Comparison of ENCODE assay signal across 21 cellular contexts in genomic region chr10:125080296-125080695, GRCh38.
A peak's percentile ranks its signal among the peaks of the same experiment; 100 is the strongest.
DNase-seq lines count a peak whose midpoint lies in the region; ATAC-seq and TF ChIP-seq lines count a peak whose summit lies in the region.
"Had no signal": no experiment of that assay in that cellular context is flagged by ENCODE, and none has a peak within 500 bp of the region (broad histone marks: within the 10 kb centered on the region; RNA-seq: fewer than 3 reads in every experiment).

No MANE protein-coding gene starts in this region.

- no peaks in the 10 kb centered on the region for H3K27me3 Mint-ChIP-seq in WTC11 (ENCODE audit: low read depth)
- H3K27me3 Mint-ChIP-seq in glutamatergic neuron (ENCODE audit: unreplicated experiment) = peaks cover 18% of the 10 kb centered on the region
- H3K27me3 Mint-ChIP-seq in nephron progenitor cell (ENCODE audit: low read depth, poor library complexity) = no peaks in the 10 kb centered on the region

- H3K4me3 ChIP-seq in skeletal muscle tissue (ENCODE audit: low read length in 3 of 3) = peak overlapping the region in 2 of 3 donors; percentile 41 to 63
- H3K4me3 ChIP-seq: MG63 had no signal

- H3K36me3 Mint-ChIP-seq in WTC11 = peaks cover 51% of the 10 kb centered on the region
- H3K36me3 Mint-ChIP-seq in glutamatergic neuron (ENCODE audit: unreplicated experiment) = peaks cover 10% of the 10 kb centered on the region
- H3K36me3 Mint-ChIP-seq in nephron progenitor cell (ENCODE audit: low read depth) = peaks cover 89% of the 10 kb centered on the region

- H3K4me3 Mint-ChIP-seq in WTC11 (no peak overlapping the region), glutamatergic neuron (ENCODE audit: unreplicated experiment) (peak overlapping the region; percentile 87), nephron progenitor cell (no peak overlapping the region)

- peaks cover 52 to 86% (median 77%) of the 10 kb centered on the region in 3 donors for H3K4me1 ChIP-seq in skeletal muscle tissue (ENCODE audit: control insufficient read depth in 3 of 3, insufficient read depth in 3 of 3, low read length in 3 of 3)

- POLR2A ChIA-PET in WTC11 (lab: Charles Lee) = no interaction called here

- H3K27ac ChIP-seq in skeletal muscle tissue (ENCODE audit: low read depth, low read length) = peak overlapping the region; percentile 87
- H3K27ac ChIP-seq: KMS-11 had no signal

- TF ChIP-seq CTCF in WTC11 (IDR thresholded peaks at IDR 0.05) (no peak), glutamatergic neuron (IDR thresholded peaks at IDR 0.05; ENCODE audit: partially characterized antibody, unreplicated experiment) (no peak), nephron progenitor cell (IDR thresholded peaks at IDR 0.05) (no peak)

- no peaks in the 10 kb centered on the region for H3K36me3 ChIP-seq in skeletal muscle tissue (ENCODE audit: control insufficient read depth in 3 of 3, insufficient read depth in 3 of 3, low read length in 3 of 3)

- no peak for DNase-seq in WTC11 (ENCODE audit: low spot score)
- DNase-seq in glutamatergic neuron = peak; percentile 40
- DNase-seq in nephron progenitor cell = no peak
- DNase-seq in ureter (ENCODE audit: low spot score) = no peak
- DNase-seq: AML-193, DMS 273 treated with DMSO at 0.1 percent for 48 hours, GF-D8, GOT3, MG63, NCI-H1092, NCI-H146, NCI-H2081 treated with DMSO at 0.1 percent for 48 hours, NCI-H510A treated with DMSO at 0.1 percent for 48 hours, SHP77 had no signal

- H3K9me3 Mint-ChIP-seq in WTC11 (no peaks in the 10 kb centered on the region), glutamatergic neuron (ENCODE audit: unreplicated experiment) (peaks cover 34% of the 10 kb centered on the region), nephron progenitor cell (no peaks in the 10 kb centered on the region)
- H3K9me3 Mint-ChIP-seq: CD14-positive monocyte had no signal

- H3K4me1 Mint-ChIP-seq in WTC11 (peaks cover 61% of the 10 kb centered on the region), glutamatergic neuron (ENCODE audit: low read depth, unreplicated experiment) (peaks cover 74% of the 10 kb centered on the region), nephron progenitor cell (peaks cover 69% of the 10 kb centered on the region)

- CTCF ChIA-PET in WTC11 (lab: Charles Lee) = interaction anchor here (1.2 kb wide), 1 partner anchor 32 kb away, joined by 5 read pairs; no protein-coding TSS in a partner anchor

- H3K9ac ChIP-seq in skeletal muscle tissue (ENCODE audit: low read depth in 1 of 3, low read length in 3 of 3) = peak overlapping the region in 1 of 3 donors; percentile 78
- H3K9ac ChIP-seq: KMS-11 had no signal

- no peaks in the 10 kb centered on the region for H3K27me3 ChIP-seq in skeletal muscle tissue (ENCODE audit: control insufficient read depth in 3 of 3, insufficient read depth in 3 of 3, low read length in 3 of 3)
- H3K27me3 ChIP-seq: MG63 had no signal

- H3K27ac Mint-ChIP-seq in WTC11 (peak overlapping the region; percentile 91), glutamatergic neuron (ENCODE audit: unreplicated experiment) (peak overlapping the region; percentile 100), nephron progenitor cell (peak overlapping the region; percentile 95)

- no peak for ATAC-seq in WTC11
- ATAC-seq in HG03565 (IDR thresholded peaks at IDR 0.05; ENCODE audit: unreplicated experiment) = no peak
- ATAC-seq in esophagus mucosa = no peak
- ATAC-seq: HepG2, Panc1 had no signal

- no peaks in the 10 kb centered on the region for H3K9me3 ChIP-seq in skeletal muscle tissue (ENCODE audit: control insufficient read depth in 3 of 3, low read length in 3 of 3)
- H3K9me3 ChIP-seq: MG63 had no signal

TF ChIP-seq in WTC11, 78 proteins besides CTCF, POLR2A, EP300 and RAD21:
- no peak for TF ChIP-seq ATF1 (CRISPR knock-in tag; IDR thresholded peaks at IDR 0.05)
- TF ChIP-seq NFE2L1 (CRISPR knock-in tag; IDR thresholded peaks at IDR 0.05) = no peak
- no peak for TF ChIP-seq SP1 (CRISPR knock-in tag; conservative IDR thresholded peaks at IDR 0.05)
- TF ChIP-seq ARID4B (CRISPR knock-in tag; IDR thresholded peaks at IDR 0.05; ENCODE audit: borderline replicate concordance) = no peak
- no peak for TF ChIP-seq TP53 (CRISPR knock-in tag; IDR thresholded peaks at IDR 0.05)
TF ChIP-seq in WTC11: peak in this region for 0.
